Comparison of ENCODE assay signal across 22 cellular contexts in genomic region chr18:26022585-26022984, GRCh38.
"Had no signal": no experiment of that assay in that cellular context is flagged by ENCODE, and none has a peak within 500 bp of the region (broad histone marks: within the 10 kb centered on the region; RNA-seq: fewer than 3 reads in every experiment).

No MANE protein-coding gene starts in this region.

- H3K9me3 ChIP-seq: ascending aorta, colonic mucosa, suprapubic skin, transverse colon, vagina had no signal

- DNase-seq: activated CD4-positive, alpha-beta T cell treated with anti-CD3 and anti-CD28 coated beads for 36 hours; activated CD4-positive, alpha-beta T cell treated with anti-CD3 and anti-CD28 coated beads, Interleukin-2, amount 50 U/mL, for 48 hours; activated gamma-delta T cell; colonic mucosa; erythroblast; foreskin melanocyte; left ventricle myocardium superior; mesenchymal stem cell; naive thymus-derived CD8-positive, alpha-beta T cell; nucleus accumbens; posterior cingulate gyrus; stimulated activated CD4-positive, alpha-beta T cell treated with anti-CD3 and anti-CD28 coated beads, Interleukin-12 subunit alpha, Interleukin-12 subunit beta, amount 100 ng/mL, for 4 hours; stimulated activated CD4-positive, alpha-beta T cell treated with anti-CD3 and anti-CD28 coated beads, Interleukin-1b, Interleukin-23, amount 100 ng/mL, for 48 hours; T-helper 2 cell; transverse colon had no signal

- H3K4me1 ChIP-seq: ascending aorta, colonic mucosa, suprapubic skin, transverse colon, vagina had no signal

- H3K4me3 Mint-ChIP-seq: activated CD4-positive, alpha-beta T cell treated with anti-CD3 and anti-CD28 coated beads for 36 hours; activated naive CD4-positive, alpha-beta T cell treated with anti-CD3 and anti-CD28 coated beads, Interleukin-2, amount 50 U/mL, for 24 hours; central memory CD8-positive, alpha-beta T cell; naive thymus-derived CD8-positive, alpha-beta T cell; stimulated activated naive CD8-positive, alpha-beta T cell treated with anti-CD3 and anti-CD28 coated beads, Interleukin-15, Interleukin-2, amounts not matched to agents 100 ng/mL and 50 ng/mL, for 24 hours had no signal

- H3K4me3 ChIP-seq: ascending aorta, colonic mucosa, suprapubic skin, transverse colon, vagina had no signal

- H3K9me3 Mint-ChIP-seq: central memory CD8-positive, alpha-beta T cell; stimulated activated naive CD8-positive, alpha-beta T cell treated with anti-CD3 and anti-CD28 coated beads, Interleukin-15, Interleukin-2, amounts not matched to agents 100 ng/mL and 50 ng/mL, for 24 hours had no signal

- H3K27me3 Mint-ChIP-seq: activated CD4-positive, alpha-beta T cell treated with anti-CD3 and anti-CD28 coated beads for 36 hours; activated naive CD4-positive, alpha-beta T cell treated with anti-CD3 and anti-CD28 coated beads, Interleukin-2, amount 50 U/mL, for 24 hours; central memory CD8-positive, alpha-beta T cell; naive thymus-derived CD8-positive, alpha-beta T cell; stimulated activated naive CD8-positive, alpha-beta T cell treated with anti-CD3 and anti-CD28 coated beads, Interleukin-15, Interleukin-2, amounts not matched to agents 100 ng/mL and 50 ng/mL, for 24 hours had no signal

- H3K27me3 ChIP-seq: ascending aorta, colonic mucosa, suprapubic skin, transverse colon, vagina had no signal

- H3K27ac Mint-ChIP-seq: activated CD4-positive, alpha-beta T cell treated with anti-CD3 and anti-CD28 coated beads for 36 hours; activated naive CD4-positive, alpha-beta T cell treated with anti-CD3 and anti-CD28 coated beads, Interleukin-2, amount 50 U/mL, for 24 hours; stimulated activated naive CD8-positive, alpha-beta T cell treated with anti-CD3 and anti-CD28 coated beads, Interleukin-15, Interleukin-2, amounts not matched to agents 100 ng/mL and 50 ng/mL, for 24 hours had no signal

- ATAC-seq: activated CD4-positive, alpha-beta T cell treated with anti-CD3 and anti-CD28 coated beads for 36 hours; left ventricle myocardium superior; naive thymus-derived CD8-positive, alpha-beta T cell had no signal

- H3K27ac ChIP-seq: ascending aorta, colonic mucosa, suprapubic skin, transverse colon, vagina, VCaP had no signal

- H3K36me3 ChIP-seq: colonic mucosa had no signal
